In genomic region chr14:64970776-64971451, GRCh38 we compare ENCODE assay signal across 8 cellular contexts. TPM values are rescaled to one million over a fixed set of nuclear protein-coding genes. Genes with fewer than 3 reads are reported as not detected.
DNase-seq lines count a peak whose midpoint lies in the region; ATAC-seq and TF ChIP-seq lines count a peak whose summit lies in the region.

No MANE protein-coding gene starts in this region.

- no peak overlapping the region for H3K27ac ChIP-seq in CD8-positive, alpha-beta T cell (ENCODE audit: low read depth, low read length)
- H3K27ac ChIP-seq in neural progenitor cell = no peak overlapping the region

- no peaks in the 10 kb centered on the region for H3K36me3 Mint-ChIP-seq in CD8-positive, alpha-beta T cell
- H3K36me3 Mint-ChIP-seq in effector memory CD8-positive, alpha-beta T cell (ENCODE audit: insufficient read depth) = peaks cover 2% of the 10 kb centered on the region
- no peaks in the 10 kb centered on the region for H3K36me3 Mint-ChIP-seq in neural progenitor cell

- CTCF ChIA-PET in CD8-positive, alpha-beta T cell (lab: Charles Lee) = interaction anchor here (0.9 to 2.0 kb wide), 4 partner anchors 14 to 16 kb away, joined by 3 to 7 read pairs (median 3); partner anchors contain the start of gene FNTB

- H3K36me3 ChIP-seq in CD8-positive, alpha-beta T cell (ENCODE audit: insufficient read depth, low read length) = no peaks in the 10 kb centered on the region
- H3K36me3 ChIP-seq in neural progenitor cell (no peaks in the 10 kb centered on the region), MG63 (no peaks in the 10 kb centered on the region)

- no peaks in the 10 kb centered on the region for H3K27me3 ChIP-seq in CD8-positive, alpha-beta T cell (ENCODE audit: insufficient read depth, low read length)
- H3K27me3 ChIP-seq in neural progenitor cell (peaks cover 32% of the 10 kb centered on the region), MG63 (no peaks in the 10 kb centered on the region)

- H3K9me3 ChIP-seq in CD8-positive, alpha-beta T cell (ENCODE audit: low read length) = no peaks in the 10 kb centered on the region
- H3K9me3 ChIP-seq in neural progenitor cell (ENCODE audit: low read depth) (no peaks in the 10 kb centered on the region), MG63 (no peaks in the 10 kb centered on the region)

- H3K4me3 Mint-ChIP-seq in CD8-positive, alpha-beta T cell = peak overlapping the region; percentile 81
- peak overlapping the region; percentile 71 to 75 for H3K4me3 Mint-ChIP-seq in effector memory CD8-positive, alpha-beta T cell
- peak overlapping the region; percentile 85 for H3K4me3 Mint-ChIP-seq in neural progenitor cell

- POLR2A ChIA-PET in CD8-positive, alpha-beta T cell (lab: Charles Lee) = interaction anchor here (0.6 to 2.6 kb wide), 5 partner anchors 9 to 430 kb away, joined by 3 to 12 read pairs (median 4); partner anchors contain the start of genes CHURC1 and FNTB

- no peak overlapping the region for H3K9ac ChIP-seq in neural progenitor cell

- peaks cover 10% of the 10 kb centered on the region for H4K20me1 ChIP-seq in neural progenitor cell (ENCODE audit: low read depth)

- no peak for ATAC-seq in CD8-positive, alpha-beta T cell
- ATAC-seq in effector memory CD8-positive, alpha-beta T cell (replicated peaks) = no peak
- ATAC-seq in GM19395 (IDR thresholded peaks at IDR 0.05; ENCODE audit: unreplicated experiment) (no peak), HG03135 (IDR thresholded peaks at IDR 0.05; ENCODE audit: unreplicated experiment) (no peak)

- H3K4me1 ChIP-seq in CD8-positive, alpha-beta T cell (ENCODE audit: insufficient read depth, low read length) = peaks cover 16% of the 10 kb centered on the region
- H3K4me1 ChIP-seq in neural progenitor cell = peaks cover 33% of the 10 kb centered on the region

- H3K4me1 Mint-ChIP-seq in CD8-positive, alpha-beta T cell (ENCODE audit: low read depth) = peaks cover 25% of the 10 kb centered on the region
- peaks cover 0 to 15% of the 10 kb centered on the region in 2 donors for H3K4me1 Mint-ChIP-seq in effector memory CD8-positive, alpha-beta T cell (ENCODE audit: low read depth in 2 of 2)
- H3K4me1 Mint-ChIP-seq in neural progenitor cell = peaks cover 18% of the 10 kb centered on the region

- H3K27ac Mint-ChIP-seq in CD8-positive, alpha-beta T cell = peak overlapping the region; percentile 27
- peak overlapping the region; percentile 16 to 75 for H3K27ac Mint-ChIP-seq in effector memory CD8-positive, alpha-beta T cell
- H3K27ac Mint-ChIP-seq in neural progenitor cell = no peak overlapping the region

- H3K4me3 ChIP-seq in CD8-positive, alpha-beta T cell (ENCODE audit: low read depth, low read length) = no peak overlapping the region
- peak overlapping the region; percentile 95 for H3K4me3 ChIP-seq in neural progenitor cell
- H3K4me3 ChIP-seq in MG63 = no peak overlapping the region

- H2AFZ ChIP-seq in neural progenitor cell (replicated peaks) = no peak overlapping the region

- intact Hi-C loops in CD8-positive, alpha-beta T cell (cut with DNase I, micrococcal nuclease) = loop anchor here in 1 of 2 experiments (5.0 kb wide), 1 partner anchor 44 kb away; no protein-coding TSS in a partner anchor

- H3F3A ChIP-seq in neural progenitor cell (ENCODE audit: low read depth) = peaks cover 26% of the 10 kb centered on the region

- no peaks in the 10 kb centered on the region for H3K79me2 ChIP-seq in neural progenitor cell (ENCODE audit: low read depth)

- no peak for TF ChIP-seq CTCF in CD8-positive, alpha-beta T cell (IDR thresholded peaks at IDR 0.05)
- no peak for TF ChIP-seq CTCF in neural progenitor cell (IDR thresholded peaks at IDR 0.05)

- H3K27me3 Mint-ChIP-seq in CD8-positive, alpha-beta T cell (ENCODE audit: low read depth) = no peaks in the 10 kb centered on the region
- H3K27me3 Mint-ChIP-seq in effector memory CD8-positive, alpha-beta T cell = no peaks in the 10 kb centered on the region
- H3K27me3 Mint-ChIP-seq in neural progenitor cell (ENCODE audit: insufficient read depth, low read depth) = no peaks in the 10 kb centered on the region

- no peak for DNase-seq in CD8-positive, alpha-beta T cell
- DNase-seq in LoVo (ENCODE audit: low spot score) = peak; percentile 32
- no peak for DNase-seq in effector memory CD8-positive, alpha-beta T cell
- no peak for DNase-seq in neural progenitor cell (ENCODE audit: low spot score)
- no peak for DNase-seq in MG63
- DNase-seq in NK-92 (lab: John Stamatoyannopoulos, UW; ENCODE audit: unreplicated experiment) = no peak

- peak overlapping the region; percentile 92 for H3K4me2 ChIP-seq in neural progenitor cell

- no peaks in the 10 kb centered on the region for H3K9me3 Mint-ChIP-seq in CD8-positive, alpha-beta T cell
- H3K9me3 Mint-ChIP-seq in effector memory CD8-positive, alpha-beta T cell = no peaks in the 10 kb centered on the region
- no peaks in the 10 kb centered on the region for H3K9me3 Mint-ChIP-seq in neural progenitor cell

RNA-seq across cellular contexts. Expression of gene RAB15, which starts 1.2 kb away (rescaled TPM):
- 1 to 10 TPM; 2.9 to 3.6 TPM for total RNA-seq in CD8-positive, alpha-beta T cell
- 12.2 and 19.0 TPM in 2 replicates for total RNA-seq in neural progenitor cell (ENCODE audit: low replicate concordance)
- 1.0 and 3.4 TPM in 2 replicates for total RNA-seq in MG63 (2014; rRNA removed; shearing (Covaris generic); ENCODE audit: low replicate concordance)

RNA-seq across cellular contexts. Expression of gene FNTB, which starts 15.8 kb away (rescaled TPM):
- total RNA-seq in CD8-positive, alpha-beta T cell = 1 to 10 TPM; 6.3 to 7.7 TPM
- total RNA-seq in neural progenitor cell (ENCODE audit: low replicate concordance) = 8.0 and 20.8 TPM in 2 replicates
- 0.72 and 5.1 TPM in 2 replicates for total RNA-seq in MG63 (2014; rRNA removed; shearing (Covaris generic); ENCODE audit: low replicate concordance)

RNA-seq across cellular contexts. Expression of gene GPX2, which starts 28.4 kb away (rescaled TPM):
- not detected for total RNA-seq in CD8-positive, alpha-beta T cell
- not detected in 2 replicates for total RNA-seq in neural progenitor cell (ENCODE audit: low replicate concordance)
- not detected in 2 replicates for total RNA-seq in MG63 (2014; rRNA removed; shearing (Covaris generic); ENCODE audit: low replicate concordance)

RNA-seq across cellular contexts. Expression of gene CHURC1, which starts 56.7 kb away (rescaled TPM):
- 10 to 100 TPM; 43.9 to 46.7 TPM for total RNA-seq in CD8-positive, alpha-beta T cell
- total RNA-seq in neural progenitor cell (ENCODE audit: low replicate concordance) = 24.3 and 59.8 TPM in 2 replicates
- 12.3 and 15.7 TPM in 2 replicates for total RNA-seq in MG63 (2014; rRNA removed; shearing (Covaris generic); ENCODE audit: low replicate concordance)
